In the genomic region with DNA sequence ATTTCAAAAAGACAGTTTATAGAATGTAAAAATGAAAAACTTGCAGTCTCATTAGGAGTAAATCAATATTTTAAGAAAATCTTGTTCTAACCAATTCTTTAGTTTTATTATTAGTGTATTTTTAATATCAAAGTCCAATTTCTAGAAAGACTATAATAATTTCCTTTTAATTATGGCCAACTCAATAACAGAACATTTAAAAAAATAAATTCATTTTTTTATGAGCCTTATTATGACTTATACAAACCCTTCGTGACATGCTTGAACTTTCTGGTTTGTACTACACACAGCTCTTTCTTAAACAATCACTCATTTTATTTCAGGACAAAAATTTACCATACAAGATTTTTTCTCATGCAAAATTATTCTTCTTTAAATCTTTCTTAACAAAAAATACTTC, we compare ENCODE assay signal across 23 cellular contexts. TPM values are rescaled to one million over a fixed set of nuclear protein-coding genes. Genes with fewer than 3 reads are reported as not detected.
DNase-seq lines count a peak whose midpoint lies in the region; FAIRE-seq and TF ChIP-seq lines count a peak whose summit lies in the region.
"Had no signal": no experiment of that assay in that cellular context is flagged by ENCODE, and none has a peak within 500 bp of the region (broad histone marks: within the 10 kb centered on the region; RNA-seq: fewer than 3 reads in every experiment).

No MANE protein-coding gene starts in this region.

- no peaks in the 10 kb centered on the region for H3K36me3 ChIP-seq in esophagus muscularis mucosa
- H3K36me3 ChIP-seq: BLaER1 treated with 17β-estradiol and CSF1 and Interleukin-3, amounts not matched to agents 10 nM and 100 nM had no signal

- no peaks in the 10 kb centered on the region for H3K36me3 Mint-ChIP-seq in Calu3 (ENCODE audit: insufficient read depth, unreplicated experiment)
- H3K36me3 Mint-ChIP-seq: CD8-positive, alpha-beta T cell had no signal

- no peak for TF ChIP-seq CTCF in Calu3 (IDR thresholded peaks at IDR 0.05; ENCODE audit: unreplicated experiment)
- no peak for TF ChIP-seq CTCF in esophagus muscularis mucosa (IDR thresholded peaks at IDR 0.05)

- no peak for DNase-seq in frontal cortex (ENCODE audit: low spot score in 2 of 2)
- no peak for DNase-seq in Calu3
- DNase-seq in DMS53 (lab: John Stamatoyannopoulos, UW) = no peak
- no peak for DNase-seq in esophagus muscularis mucosa (ENCODE audit: extremely low spot score)
- DNase-seq: AML-193; Caco-2; CD4-positive, alpha-beta T cell; CD8-positive, alpha-beta T cell; DMS 273 treated with DMSO at 0.1 percent for 48 hours; DMS153; DMS79 treated with DMSO at 0.1 percent for 48 hours; GF-D8 had no signal

- TF ChIP-seq EP300 in esophagus muscularis mucosa (IDR thresholded peaks at IDR 0.05) = no peak

- peaks cover 56% of the 10 kb centered on the region for H3K27me3 Mint-ChIP-seq in Calu3 (ENCODE audit: unreplicated experiment)

- intact Hi-C loops in Calu3 (cut with micrococcal nuclease; ENCODE audit: unreplicated experiment) (no loop called here), esophagus muscularis mucosa (cut with DNase I) (no loop called here)

- FAIRE-seq in A204.1 (lab: Jason Lieb, UNC) (peak; percentile 66), colon (lab: Jason Lieb, UNC) (peak; percentile 72), frontal cortex (lab: Jason Lieb, UNC) (peak; percentile 17)
- FAIRE-seq: G401.6, GM12891, GM19239 had no signal

- H3K27me3 ChIP-seq in esophagus muscularis mucosa = peaks cover 0 to 8% (median 0%) of the 10 kb centered on the region in 4 donors
- H3K27me3 ChIP-seq: BLaER1 treated with 17β-estradiol and CSF1 and Interleukin-3, amounts not matched to agents 10 nM and 100 nM had no signal

- WGBS in esophagus muscularis mucosa = 67% methylated on average over 1 of the region's 1 CpG

- H3K9me3 Mint-ChIP-seq in Calu3 (ENCODE audit: low read depth, unreplicated experiment) = no peaks in the 10 kb centered on the region
- H3K9me3 Mint-ChIP-seq: CD4-positive, alpha-beta T cell; CD8-positive, alpha-beta T cell had no signal

- TF ChIP-seq POLR2A in esophagus muscularis mucosa (IDR thresholded peaks at IDR 0.05; ENCODE audit: low read depth) = no peak

- H3K4me1 ChIP-seq in esophagus muscularis mucosa = no peaks in the 10 kb centered on the region
- H3K4me1 ChIP-seq: BLaER1 treated with 17β-estradiol and CSF1 and Interleukin-3, amounts not matched to agents 10 nM and 100 nM; Caco-2 had no signal

- H3K4me1 Mint-ChIP-seq in Calu3 (ENCODE audit: low read depth, unreplicated experiment) = no peaks in the 10 kb centered on the region
- H3K4me1 Mint-ChIP-seq: B cell had no signal

- BruUV-seq in Calu3 (replicated peaks; lab: Mats Ljungman, UMichigan) = no TSS peak

- no peak overlapping the region for H3K4me3 Mint-ChIP-seq in Calu3 (ENCODE audit: low read depth, unreplicated experiment)
- H3K4me3 Mint-ChIP-seq: B cell; CD4-positive, alpha-beta T cell; CD8-positive, alpha-beta T cell had no signal

- no peaks in the 10 kb centered on the region for H3K9me3 ChIP-seq in esophagus muscularis mucosa

- CTCF ChIA-PET in Calu3 (lab: Charles Lee) = no interaction called here

- H3K27ac Mint-ChIP-seq in Calu3 (ENCODE audit: unreplicated experiment) = no peak overlapping the region
- H3K27ac Mint-ChIP-seq: B cell; CD4-positive, alpha-beta T cell; CD8-positive, alpha-beta T cell had no signal

- no peak overlapping the region for H3K27ac ChIP-seq in esophagus muscularis mucosa (replicated peaks in 1 of 4)
- H3K27ac ChIP-seq: 22Rv1; BLaER1 treated with 17β-estradiol and CSF1 and Interleukin-3, amounts not matched to agents 10 nM and 100 nM; C4-2B had no signal

- no peak overlapping the region for H3K4me3 ChIP-seq in esophagus muscularis mucosa
- H3K4me3 ChIP-seq: BLaER1 treated with 17β-estradiol and CSF1 and Interleukin-3, amounts not matched to agents 10 nM and 100 nM had no signal

RNA-seq across cellular contexts. Expression of a gene that starts 11.7 kb away (rescaled TPM):
- total RNA-seq in frontal cortex (not detected), Calu3 (2022) (not detected in 2 replicates), esophagus muscularis mucosa (under 1 TPM in 1 of 4 donors, not detected in 3; 0.46 TPM)
- total RNA-seq: A172; A673; B cell; Caco-2; CD4-positive, alpha-beta T cell; CD8-positive, alpha-beta T cell had no signal

RNA-seq across cellular contexts. Expression of a gene that starts 25.3 kb away (rescaled TPM):
- total RNA-seq in frontal cortex (not detected), Calu3 (2022) (not detected in 2 replicates), esophagus muscularis mucosa (not detected)
- total RNA-seq: A172; A673; B cell; Caco-2; CD4-positive, alpha-beta T cell; CD8-positive, alpha-beta T cell had no signal
